Comparison of ENCODE assay signal across 37 cellular contexts in the genomic region with DNA sequence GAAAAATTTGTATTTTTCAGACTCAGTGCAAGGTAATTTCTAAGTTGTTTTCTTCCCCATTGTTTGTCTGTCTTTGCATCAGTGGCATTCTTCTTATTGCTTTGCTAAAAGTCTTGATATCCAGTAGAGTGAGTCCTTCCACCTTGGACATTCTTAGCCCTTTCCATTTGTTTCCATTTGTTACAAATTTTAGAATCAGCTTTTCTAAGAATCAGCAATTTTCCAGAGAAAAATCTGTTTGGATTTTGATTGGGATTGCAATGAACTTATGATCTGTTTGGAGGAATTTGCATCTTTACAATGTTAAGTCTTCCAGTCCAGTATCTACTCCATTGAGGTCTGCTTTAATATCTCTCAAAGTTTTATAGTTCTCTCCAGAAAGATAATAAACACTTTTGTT. TPM values are rescaled to one million over a fixed set of nuclear protein-coding genes. Genes with fewer than 3 reads are reported as not detected.
"Had no signal": no experiment of that assay in that cellular context is flagged by ENCODE, and none has a peak within 500 bp of the region (broad histone marks: within the 10 kb centered on the region; RNA-seq: fewer than 3 reads in every experiment).

No MANE protein-coding gene starts in this region.

- H3K4me3 Mint-ChIP-seq: activated B cell treated with CpG ODN at 0.5 μM for 24 hours; activated CD4-positive, alpha-beta memory T cell treated with anti-CD3 and anti-CD28 coated beads, Interleukin-2, amount 10 ng/mL, durations not matched to agents 7 days and 5 days; activated CD4-positive, alpha-beta T cell treated with anti-CD3 and anti-CD28 coated beads, Interleukin-2, amount 10 ng/mL, durations not matched to agents 7 days and 5 days; activated naive CD4-positive, alpha-beta T cell treated with anti-CD3 and anti-CD28 coated beads, Interleukin-2, amount 10 ng/mL, durations not matched to agents 7 days and 5 days; activated naive CD8-positive, alpha-beta T cell; activated T-cell treated with anti-CD3 and anti-CD28 coated beads, Interleukin-2, amount 50 U/mL, for 24 hours; activated T-cell treated with anti-CD3 and anti-CD28 coated beads, Interleukin-2, amount 50 U/mL, for 72 hours; T-helper 17 cell; T-helper 2 cell treated with Interferon-gamma antibody and Interleukin-4, amounts not matched to agents 5 μg/mL and 100 μg/mL, for 36 hours had no signal

- DNase-seq: activated B cell treated with CpG ODN at 0.5 μM for 24 hours; activated CD4-positive, alpha-beta memory T cell treated with anti-CD3 and anti-CD28 coated beads, Interleukin-2, amount 10 ng/mL, durations not matched to agents 7 days and 5 days; activated CD4-positive, alpha-beta T cell treated with anti-CD3 and anti-CD28 coated beads, Interleukin-2, amount 10 ng/mL, durations not matched to agents 7 days and 5 days; activated CD4-positive, alpha-beta T cell treated with anti-CD3 and anti-CD28 coated beads, Interleukin-2, amount 50 U/mL, for 4 hours; activated CD8-positive, alpha-beta memory T cell treated with anti-CD3 and anti-CD28 coated beads, Interleukin-2, amount 50 U/mL, for 48 hours; activated gamma-delta T cell; activated naive CD4-positive, alpha-beta T cell; activated naive CD4-positive, alpha-beta T cell treated with anti-CD3 and anti-CD28 coated beads, Interleukin-2, amount 10 ng/mL, durations not matched to agents 7 days and 5 days; activated T-cell treated with anti-CD3 and anti-CD28 coated beads for 4 hours; activated T-cell treated with anti-CD3 and anti-CD28 coated beads, Interleukin-2, amount 50 U/mL, for 24 hours; activated T-cell treated with anti-CD3 and anti-CD28 coated beads, Interleukin-2, amount 50 U/mL, for 72 hours; amniotic stem cell; anterior cingulate cortex; brain microvascular endothelial cell; central memory CD4-positive, alpha-beta T cell; cerebellar nuclear complex; colonic mucosa; effector CD8-positive, alpha-beta T cell; esophagus squamous epithelium; foreskin melanocyte; heart right ventricle; T-helper 1 cell; T-helper 17 cell; T1000; WERI-Rb-1 had no signal

- FAIRE-seq: astrocyte, bronchial epithelial cell, endometrium had no signal

- H3K27me3 Mint-ChIP-seq: activated B cell treated with CpG ODN at 0.5 μM for 24 hours; activated CD4-positive, alpha-beta memory T cell treated with anti-CD3 and anti-CD28 coated beads, Interleukin-2, amount 10 ng/mL, durations not matched to agents 7 days and 5 days; activated CD4-positive, alpha-beta T cell treated with anti-CD3 and anti-CD28 coated beads, Interleukin-2, amount 10 ng/mL, durations not matched to agents 7 days and 5 days; activated naive CD4-positive, alpha-beta T cell treated with anti-CD3 and anti-CD28 coated beads, Interleukin-2, amount 10 ng/mL, durations not matched to agents 7 days and 5 days; activated naive CD8-positive, alpha-beta T cell; activated T-cell treated with anti-CD3 and anti-CD28 coated beads, Interleukin-2, amount 50 U/mL, for 24 hours; T-helper 17 cell had no signal

- H3K36me3 ChIP-seq: colonic mucosa had no signal

- H3K27me3 ChIP-seq: brain microvascular endothelial cell, colonic mucosa, esophagus squamous epithelium, gastroesophageal sphincter, heart right ventricle had no signal

- H3K4me1 Mint-ChIP-seq: activated B cell treated with CpG ODN at 0.5 μM for 24 hours had no signal

- H3K27ac ChIP-seq: brain microvascular endothelial cell, colonic mucosa, epithelial cell of prostate, esophagus squamous epithelium, gastroesophageal sphincter, heart right ventricle, WERI-Rb-1 had no signal

- H3K27ac Mint-ChIP-seq: activated B cell treated with CpG ODN at 0.5 μM for 24 hours; activated CD4-positive, alpha-beta memory T cell treated with anti-CD3 and anti-CD28 coated beads, Interleukin-2, amount 10 ng/mL, durations not matched to agents 7 days and 5 days; activated CD4-positive, alpha-beta T cell treated with anti-CD3 and anti-CD28 coated beads, Interleukin-2, amount 10 ng/mL, durations not matched to agents 7 days and 5 days; activated naive CD4-positive, alpha-beta T cell treated with anti-CD3 and anti-CD28 coated beads, Interleukin-2, amount 10 ng/mL, durations not matched to agents 7 days and 5 days; activated T-cell treated with anti-CD3 and anti-CD28 coated beads, Interleukin-2, amount 50 U/mL, for 24 hours; T-helper 2 cell treated with Interferon-gamma antibody and Interleukin-4, amounts not matched to agents 5 μg/mL and 100 μg/mL, for 36 hours had no signal

- H3K9me3 ChIP-seq: colonic mucosa, esophagus squamous epithelium, gastroesophageal sphincter, heart right ventricle had no signal

- ATAC-seq: activated CD4-positive, CD25-positive, alpha-beta regulatory T cell treated with anti-CD3 and anti-CD28 coated beads, Interleukin-2, amount 50 U/mL, for 24 hours; activated T-cell treated with anti-CD3 and anti-CD28 coated beads, Interleukin-2, amount 50 U/mL, for 72 hours; gastroesophageal sphincter; heart right ventricle; T-helper 17 cell had no signal

- H3K4me1 ChIP-seq: colonic mucosa, esophagus squamous epithelium had no signal

- H3K9me3 Mint-ChIP-seq: activated B cell treated with CpG ODN at 0.5 μM for 24 hours; activated CD4-positive, alpha-beta memory T cell treated with anti-CD3 and anti-CD28 coated beads, Interleukin-2, amount 10 ng/mL, durations not matched to agents 7 days and 5 days; activated CD4-positive, alpha-beta T cell treated with anti-CD3 and anti-CD28 coated beads, Interleukin-2, amount 10 ng/mL, durations not matched to agents 7 days and 5 days; activated naive CD4-positive, alpha-beta T cell treated with anti-CD3 and anti-CD28 coated beads, Interleukin-2, amount 10 ng/mL, durations not matched to agents 7 days and 5 days; activated T-cell treated with anti-CD3 and anti-CD28 coated beads, Interleukin-2, amount 50 U/mL, for 24 hours; activated T-cell treated with anti-CD3 and anti-CD28 coated beads, Interleukin-2, amount 50 U/mL, for 72 hours; T-helper 2 cell treated with Interferon-gamma antibody and Interleukin-4, amounts not matched to agents 5 μg/mL and 100 μg/mL, for 36 hours had no signal

- H3K4me3 ChIP-seq: colonic mucosa, esophagus squamous epithelium, gastroesophageal sphincter, heart right ventricle had no signal

RNA-seq across cellular contexts. Expression of a gene that starts 36.4 kb away (rescaled TPM):
- total RNA-seq: activated B cell treated with CpG ODN at 0.5 μM for 24 hours; activated CD4-positive, alpha-beta memory T cell treated with anti-CD3 and anti-CD28 coated beads, Interleukin-2, amount 10 ng/mL, durations not matched to agents 7 days and 5 days; activated CD4-positive, alpha-beta T cell treated with anti-CD3 and anti-CD28 coated beads, Interleukin-2, amount 10 ng/mL, durations not matched to agents 7 days and 5 days; activated T-cell treated with anti-CD3 and anti-CD28 coated beads, Interleukin-2, amount 50 U/mL, for 72 hours; bronchial epithelial cell; colonic mucosa; dermis microvascular lymphatic vessel endothelial cell; endothelial cell of umbilical vein; fibroblast of villous mesenchyme; gastroesophageal sphincter; T-helper 17 cell had no signal
- polyA plus RNA-seq: endothelial cell of umbilical vein, fibroblast of lung, heart right ventricle had no signal
